Comparison of ENCODE assay signal across 11 cellular contexts in the genomic region with DNA sequence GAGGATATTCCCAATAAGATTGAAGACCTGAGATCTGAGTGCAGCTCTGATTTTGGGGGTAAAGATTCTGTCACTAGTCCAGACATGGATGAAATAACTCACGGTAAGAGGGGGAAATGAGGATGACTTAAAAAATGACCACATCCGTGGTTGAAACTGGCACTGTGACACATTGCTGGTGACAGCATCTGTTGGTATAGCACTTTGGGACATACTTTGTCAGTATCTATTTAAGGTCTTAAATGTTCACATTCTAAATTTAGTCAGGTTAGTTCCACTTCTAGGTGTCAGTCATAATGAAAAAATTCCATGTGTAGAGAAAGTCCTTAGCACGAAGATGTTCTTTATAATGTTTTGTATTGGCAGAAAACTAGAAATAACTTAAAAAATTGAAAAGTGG.
A peak's percentile ranks its signal among the peaks of the same experiment; 100 is the strongest.
DNase-seq lines count a peak whose midpoint lies in the region; ATAC-seq and TF ChIP-seq lines count a peak whose summit lies in the region.
"Had no signal": no experiment of that assay in that cellular context is flagged by ENCODE, and none has a peak within 500 bp of the region (broad histone marks: within the 10 kb centered on the region; RNA-seq: fewer than 3 reads in every experiment).

No MANE protein-coding gene starts in this region.

- TF ChIP-seq EP300 in SK-N-SH (IDR thresholded peaks at IDR 0.05; ENCODE audit: borderline replicate concordance in 1 of 2, low read depth in 1 of 2, low read length in 1 of 2) = no peak

- H3K9ac ChIP-seq in SK-N-SH = no peak overlapping the region

- H3K4me3 ChIP-seq in cardiac muscle cell = no peak overlapping the region
- no peak overlapping the region for H3K4me3 ChIP-seq in SK-N-SH (ENCODE audit: low read depth in 2 of 2, low read length in 1 of 2)

- CTCF ChIA-PET in SK-N-SH (lab: Yijun Ruan, JAX) = interaction anchor here (1.2 kb wide), 1 partner anchor 42 kb away, joined by 3 read pairs; no protein-coding TSS in a partner anchor

- peaks cover 20% of the 10 kb centered on the region for H3K36me3 ChIP-seq in cardiac muscle cell
- H3K36me3 ChIP-seq in SK-N-SH (replicated peaks in 1 of 2; ENCODE audit: control insufficient read depth in 1 of 2, insufficient read depth in 2 of 2, low read length in 1 of 2) = peaks cover 34 to 47% of the 10 kb centered on the region in 2 experiments

- H3K9me3 Mint-ChIP-seq in stimulated activated naive CD8-positive, alpha-beta T cell treated with anti-CD3 and anti-CD28 coated beads, Interleukin-15, Interleukin-2, amounts not matched to agents 100 ng/mL and 50 ng/mL, for 24 hours = no peaks in the 10 kb centered on the region
- H3K9me3 Mint-ChIP-seq: CD4-positive, alpha-beta T cell had no signal

- 95% methylated on average over 3 of the region's 3 CpGs for WGBS in SK-N-SH (ENCODE audit: low lambda C conversion rate)

- H3K4me3 Mint-ChIP-seq in stimulated activated naive CD8-positive, alpha-beta T cell treated with anti-CD3 and anti-CD28 coated beads, Interleukin-15, Interleukin-2, amounts not matched to agents 100 ng/mL and 50 ng/mL, for 24 hours = peak overlapping the region; percentile 9
- H3K4me3 Mint-ChIP-seq: CD4-positive, alpha-beta T cell had no signal

- peak overlapping the region; percentile 82 for H3K27ac Mint-ChIP-seq in stimulated activated naive CD8-positive, alpha-beta T cell treated with anti-CD3 and anti-CD28 coated beads, Interleukin-15, Interleukin-2, amounts not matched to agents 100 ng/mL and 50 ng/mL, for 24 hours
- H3K27ac Mint-ChIP-seq: CD4-positive, alpha-beta T cell had no signal

- no peak for TF ChIP-seq RAD21 in SK-N-SH (IDR thresholded peaks at IDR 0.05; ENCODE audit: low read length)

- DNase-seq in cardiac muscle cell (ENCODE audit: low read depth in 1 of 2, low spot score in 1 of 2) (peak in 1 of 2 donors; percentile 3), Right ventricle myocardium inferior (ENCODE audit: missing footprints) (no peak), left colon (no peak), SK-N-SH (no peak)
- peak; percentile 23 to 42 for DNase-seq in activated CD4-positive, alpha-beta T cell treated with anti-CD3 and anti-CD28 coated beads, Interleukin-2, amount 50 U/mL, for 48 hours
- no peak for DNase-seq in stimulated activated naive CD4-positive, alpha-beta T cell treated with Interleukin-2 at 50 U/mL for 16 hours (lab: John Stamatoyannopoulos, UW)
- DNase-seq: CD4-positive, alpha-beta T cell; mesenchymal stem cell; SHP77 treated with DMSO at 0.1 percent for 48 hours had no signal

- H2AFZ ChIP-seq in SK-N-SH (ENCODE audit: low read depth) = no peak overlapping the region

- peaks cover 62% of the 10 kb centered on the region for H3K36me3 Mint-ChIP-seq in stimulated activated naive CD8-positive, alpha-beta T cell treated with anti-CD3 and anti-CD28 coated beads, Interleukin-15, Interleukin-2, amounts not matched to agents 100 ng/mL and 50 ng/mL, for 24 hours (ENCODE audit: low read depth)

- no peaks in the 10 kb centered on the region for H3K79me2 ChIP-seq in SK-N-SH (ENCODE audit: insufficient read depth)

- H3K9me3 ChIP-seq in cardiac muscle cell (ENCODE audit: low read depth) (no peaks in the 10 kb centered on the region), SK-N-SH (no peaks in the 10 kb centered on the region)

- peaks cover 32% of the 10 kb centered on the region for H3K4me1 Mint-ChIP-seq in stimulated activated naive CD8-positive, alpha-beta T cell treated with anti-CD3 and anti-CD28 coated beads, Interleukin-15, Interleukin-2, amounts not matched to agents 100 ng/mL and 50 ng/mL, for 24 hours (ENCODE audit: low read depth)

- H4K20me1 ChIP-seq in SK-N-SH (ENCODE audit: insufficient read depth) = no peaks in the 10 kb centered on the region

- H3K27me3 Mint-ChIP-seq in stimulated activated naive CD8-positive, alpha-beta T cell treated with anti-CD3 and anti-CD28 coated beads, Interleukin-15, Interleukin-2, amounts not matched to agents 100 ng/mL and 50 ng/mL, for 24 hours = no peaks in the 10 kb centered on the region
- H3K27me3 Mint-ChIP-seq: CD4-positive, alpha-beta T cell had no signal

- H3K27ac ChIP-seq in cardiac muscle cell (peak overlapping the region; percentile 74), SK-N-SH (ENCODE audit: low read depth in 2 of 2, low read length in 1 of 2) (no peak overlapping the region)

- H3K4me1 ChIP-seq in cardiac muscle cell (ENCODE audit: low read depth) (peaks cover 17% of the 10 kb centered on the region), SK-N-SH (ENCODE audit: control insufficient read depth in 1 of 2, insufficient read depth in 2 of 2, low read depth in 1 of 2, low read length in 1 of 2) (no peaks in the 10 kb centered on the region)

- POLR2A ChIA-PET in SK-N-SH (lab: Yijun Ruan, JAX) = no interaction called here

- no peak for TF ChIP-seq CTCF in cardiac muscle cell (IDR thresholded peaks at IDR 0.05; ENCODE audit: low read depth, low read length)
- no peak for TF ChIP-seq CTCF in SK-N-SH (IDR thresholded peaks at IDR 0.05)

- no peak overlapping the region for H3K4me2 ChIP-seq in SK-N-SH

- no peaks in the 10 kb centered on the region for H3F3A ChIP-seq in SK-N-SH (replicated peaks; ENCODE audit: insufficient read depth)

- ATAC-seq in Right ventricle myocardium inferior = no peak
- peak; percentile 73 for ATAC-seq in HG02938 (IDR thresholded peaks at IDR 0.05; ENCODE audit: unreplicated experiment)
- no peak for ATAC-seq in left colon

- intact Hi-C loops in Right ventricle myocardium inferior (cut with DNase I) (no loop called here), left colon (cut with DNase I, micrococcal nuclease) (no loop called here)

- H3K27me3 ChIP-seq in cardiac muscle cell (no peaks in the 10 kb centered on the region), SK-N-SH (ENCODE audit: insufficient read depth) (no peaks in the 10 kb centered on the region)

- H3K9me2 ChIP-seq in SK-N-SH = no peaks in the 10 kb centered on the region

TF ChIP-seq in SK-N-SH, 30 proteins besides CTCF, POLR2A, EP300 and RAD21:
- TF ChIP-seq FOXJ3 (CRISPR knock-in tag; IDR thresholded peaks at IDR 0.05) (no peak), FOSL2 (IDR thresholded peaks at IDR 0.05; ENCODE audit: borderline replicate concordance, low read depth) (no peak), TCF12 (IDR thresholded peaks at IDR 0.05) (no peak), CHD2 (IDR thresholded peaks at IDR 0.05; ENCODE audit: low read length, partially characterized antibody) (no peak), SIN3A (IDR thresholded peaks at IDR 0.05; ENCODE audit: borderline replicate concordance, low read depth, low read length) (no peak), GABPA (IDR thresholded peaks at IDR 0.05; ENCODE audit: low read depth) (no peak), POLR2AphosphoS5 (IDR thresholded peaks at IDR 0.05; ENCODE audit: low read depth, low read length) (no peak)
- TF ChIP-seq, protein P1, sequence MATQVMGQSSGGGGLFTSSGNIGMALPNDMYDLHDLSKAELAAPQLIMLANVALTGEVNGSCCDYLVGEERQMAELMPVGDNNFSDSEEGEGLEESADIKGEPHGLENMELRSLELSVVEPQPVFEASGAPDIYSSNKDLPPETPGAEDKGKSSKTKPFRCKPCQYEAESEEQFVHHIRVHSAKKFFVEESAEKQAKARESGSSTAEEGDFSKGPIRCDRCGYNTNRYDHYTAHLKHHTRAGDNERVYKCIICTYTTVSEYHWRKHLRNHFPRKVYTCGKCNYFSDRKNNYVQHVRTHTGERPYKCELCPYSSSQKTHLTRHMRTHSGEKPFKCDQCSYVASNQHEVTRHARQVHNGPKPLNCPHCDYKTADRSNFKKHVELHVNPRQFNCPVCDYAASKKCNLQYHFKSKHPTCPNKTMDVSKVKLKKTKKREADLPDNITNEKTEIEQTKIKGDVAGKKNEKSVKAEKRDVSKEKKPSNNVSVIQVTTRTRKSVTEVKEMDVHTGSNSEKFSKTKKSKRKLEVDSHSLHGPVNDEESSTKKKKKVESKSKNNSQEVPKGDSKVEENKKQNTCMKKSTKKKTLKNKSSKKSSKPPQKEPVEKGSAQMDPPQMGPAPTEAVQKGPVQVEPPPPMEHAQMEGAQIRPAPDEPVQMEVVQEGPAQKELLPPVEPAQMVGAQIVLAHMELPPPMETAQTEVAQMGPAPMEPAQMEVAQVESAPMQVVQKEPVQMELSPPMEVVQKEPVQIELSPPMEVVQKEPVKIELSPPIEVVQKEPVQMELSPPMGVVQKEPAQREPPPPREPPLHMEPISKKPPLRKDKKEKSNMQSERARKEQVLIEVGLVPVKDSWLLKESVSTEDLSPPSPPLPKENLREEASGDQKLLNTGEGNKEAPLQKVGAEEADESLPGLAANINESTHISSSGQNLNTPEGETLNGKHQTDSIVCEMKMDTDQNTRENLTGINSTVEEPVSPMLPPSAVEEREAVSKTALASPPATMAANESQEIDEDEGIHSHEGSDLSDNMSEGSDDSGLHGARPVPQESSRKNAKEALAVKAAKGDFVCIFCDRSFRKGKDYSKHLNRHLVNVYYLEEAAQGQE (IDR thresholded peaks at IDR 0.05; ENCODE audit: low read depth, low read length) = no peak
- TF ChIP-seq, protein P2, sequence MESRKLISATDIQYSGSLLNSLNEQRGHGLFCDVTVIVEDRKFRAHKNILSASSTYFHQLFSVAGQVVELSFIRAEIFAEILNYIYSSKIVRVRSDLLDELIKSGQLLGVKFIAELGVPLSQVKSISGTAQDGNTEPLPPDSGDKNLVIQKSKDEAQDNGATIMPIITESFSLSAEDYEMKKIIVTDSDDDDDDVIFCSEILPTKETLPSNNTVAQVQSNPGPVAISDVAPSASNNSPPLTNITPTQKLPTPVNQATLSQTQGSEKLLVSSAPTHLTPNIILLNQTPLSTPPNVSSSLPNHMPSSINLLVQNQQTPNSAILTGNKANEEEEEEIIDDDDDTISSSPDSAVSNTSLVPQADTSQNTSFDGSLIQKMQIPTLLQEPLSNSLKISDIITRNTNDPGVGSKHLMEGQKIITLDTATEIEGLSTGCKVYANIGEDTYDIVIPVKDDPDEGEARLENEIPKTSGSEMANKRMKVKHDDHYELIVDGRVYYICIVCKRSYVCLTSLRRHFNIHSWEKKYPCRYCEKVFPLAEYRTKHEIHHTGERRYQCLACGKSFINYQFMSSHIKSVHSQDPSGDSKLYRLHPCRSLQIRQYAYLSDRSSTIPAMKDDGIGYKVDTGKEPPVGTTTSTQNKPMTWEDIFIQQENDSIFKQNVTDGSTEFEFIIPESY (IDR thresholded peaks at IDR 0.05; ENCODE audit: borderline replicate concordance, low read depth) = no peak
- TF ChIP-seq, protein P3, sequence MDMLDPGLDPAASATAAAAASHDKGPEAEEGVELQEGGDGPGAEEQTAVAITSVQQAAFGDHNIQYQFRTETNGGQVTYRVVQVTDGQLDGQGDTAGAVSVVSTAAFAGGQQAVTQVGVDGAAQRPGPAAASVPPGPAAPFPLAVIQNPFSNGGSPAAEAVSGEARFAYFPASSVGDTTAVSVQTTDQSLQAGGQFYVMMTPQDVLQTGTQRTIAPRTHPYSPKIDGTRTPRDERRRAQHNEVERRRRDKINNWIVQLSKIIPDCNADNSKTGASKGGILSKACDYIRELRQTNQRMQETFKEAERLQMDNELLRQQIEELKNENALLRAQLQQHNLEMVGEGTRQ (IDR thresholded peaks at IDR 0.05; ENCODE audit: borderline replicate concordance, low read depth, low read length) = no peak
TF ChIP-seq in SK-N-SH: peak in this region for 0.

Comparison
In these comparisons a context has a peak if more than half of its experiments do, and no peak if none do; other contexts are left out.
1. DNase-seq: peak in activated CD4-positive, alpha-beta T cell treated with anti-CD3 and anti-CD28 coated beads, Interleukin-2, amount 50 U/mL, for 48 hours (2 of 2); none in Right ventricle myocardium inferior (single experiment), left colon (0 of 2), SK-N-SH (single experiment) and stimulated activated naive CD4-positive, alpha-beta T cell treated with Interleukin-2 at 50 U/mL for 16 hours (single experiment).